9 cellular contexts compared by ENCODE assay signal in genomic region chr16:66776457-66776856, GRCh38. TPM values are rescaled to one million over a fixed set of nuclear protein-coding genes. Genes with fewer than 3 reads are reported as not detected.
"Had no signal": no experiment of that assay in that cellular context is flagged by ENCODE, and none has a peak within 500 bp of the region (broad histone marks: within the 10 kb centered on the region; RNA-seq: fewer than 3 reads in every experiment).

No MANE protein-coding gene starts in this region.

- ATAC-seq: HCT116 had no signal

- H3K4me2 ChIP-seq: KMS-11 had no signal

- H3K9me3 ChIP-seq: HAP-1 had no signal

- H3K4me1 ChIP-seq: HAP-1 had no signal

- H3K27ac ChIP-seq: HL-60, KMS-11 had no signal

- H3K9ac ChIP-seq: KMS-11 had no signal

- DNase-seq: GOT3, H7, IMR-90, KBM-7 had no signal

- H3K36me3 ChIP-seq: HAP-1 had no signal

- H3K4me3 ChIP-seq: HAP-1 had no signal

RNA-seq across cellular contexts. Expression of gene TERB1, which starts 24.9 kb away (rescaled TPM):
- total RNA-seq: H7, HT1080, IMR-90 had no signal
- polyA plus RNA-seq: IMR-90 had no signal
